In the genomic region with DNA sequence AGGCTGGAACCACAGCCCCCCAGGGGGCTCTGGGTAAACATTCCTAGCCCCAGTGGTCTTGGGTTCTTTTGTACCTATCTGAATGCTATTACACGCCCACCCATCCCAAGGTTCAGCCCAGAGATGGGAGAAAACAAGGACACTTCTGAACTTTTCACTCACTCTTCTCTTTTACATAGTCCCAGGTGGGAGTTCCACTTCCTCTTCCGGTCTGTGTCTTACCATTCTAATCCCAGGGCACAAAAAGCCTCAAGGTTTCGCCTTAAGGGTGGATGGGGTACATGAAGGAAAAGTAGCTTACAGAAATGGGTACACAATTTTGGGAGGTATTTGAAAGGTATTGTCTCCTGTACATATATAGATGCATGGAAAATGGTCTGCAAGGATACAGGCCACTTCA, we compare ENCODE assay signal across 18 cellular contexts.
A peak's percentile ranks its signal among the peaks of the same experiment; 100 is the strongest.
DNase-seq lines count a peak whose midpoint lies in the region; ATAC-seq, FAIRE-seq and TF ChIP-seq lines count a peak whose summit lies in the region.
"Had no signal": no experiment of that assay in that cellular context is flagged by ENCODE, and none has a peak within 500 bp of the region (broad histone marks: within the 10 kb centered on the region; RNA-seq: fewer than 3 reads in every experiment).

No MANE protein-coding gene starts in this region.

- H3K79me2 ChIP-seq in K562 (ENCODE audit: control insufficient read depth, insufficient read depth, low read length) = no peaks in the 10 kb centered on the region

- H3K27ac ChIP-seq in BLaER1 (no peak overlapping the region), K562 (ENCODE audit: extremely low read depth, low read depth, low read length) (no peak overlapping the region)
- H3K27ac ChIP-seq in CD4-positive, alpha-beta T cell (ENCODE audit: low read depth, low read length) = no peak overlapping the region
- H3K27ac ChIP-seq: C4-2B, SK-N-MC had no signal

- no peaks in the 10 kb centered on the region for H4K20me1 ChIP-seq in BLaER1
- no peaks in the 10 kb centered on the region; the same call in 1 of the 2 replicates for H4K20me1 ChIP-seq in K562 (replicated peaks; ENCODE audit: control insufficient read depth, insufficient read depth, low read length)

- no peaks in the 10 kb centered on the region for H3K4me1 Mint-ChIP-seq in CD4-positive, alpha-beta T cell (ENCODE audit: low read depth)

- CTCF ChIA-PET in K562 (lab: Yijun Ruan, JAX; ENCODE audit: low intra/inter-chr PET ratio) = interaction anchor here (0.6 kb wide), 1 partner anchor 1235 kb away, joined by 3 read pairs; no protein-coding TSS in a partner anchor
- CTCF ChIA-PET in CD4-positive, alpha-beta T cell (lab: Charles Lee) = no interaction called here

- POLR2A ChIA-PET in K562 (lab: Yijun Ruan, JAX) = no interaction called here
- POLR2A ChIA-PET in CD4-positive, alpha-beta T cell (lab: Charles Lee) = no interaction called here

- TF ChIP-seq CTCF in NB4 (IDR thresholded peaks at IDR 0.05; ENCODE audit: low read depth, low read length) (no peak), K562 (IDR thresholded peaks at IDR 0.05 in 2 of 3, conservative IDR thresholded peaks at IDR 0.05 in 1 of 3; ENCODE audit: insufficient read depth in 2 of 3, low read depth in 1 of 3, low read length in 3 of 3) (no peak)
- no peak for TF ChIP-seq CTCF in CD4-positive, alpha-beta T cell (IDR thresholded peaks at IDR 0.05)

- in situ Hi-C loops in K562 (cut with MboI) = no loop called here

- H3K4me3 Mint-ChIP-seq in CD4-positive, alpha-beta T cell = no peak overlapping the region

- H3K4me3 ChIP-seq in BLaER1 (no peak overlapping the region), NB4 (ENCODE audit: low read depth, low read length) (no peak overlapping the region), K562 (no peak overlapping the region)
- H3K4me3 ChIP-seq: SK-N-MC had no signal

- no peaks in the 10 kb centered on the region for H3K9me3 Mint-ChIP-seq in CD4-positive, alpha-beta T cell

- H3K4me2 ChIP-seq in BLaER1 (0 out of 2 replicates have a peak overlapping the region, but pooled peaks have one; percentile 7), K562 (ENCODE audit: insufficient read depth, low read length) (no peak overlapping the region)

- TF ChIP-seq POLR2A in GM12891 (IDR thresholded peaks at IDR 0.05; ENCODE audit: low read depth, low read length) (no peak), NB4 (IDR thresholded peaks at IDR 0.05; ENCODE audit: extremely low read depth, insufficient read length) (no peak), K562 (conservative IDR thresholded peaks at IDR 0.05) (no peak)

- intact Hi-C loops in K562 (cut with micrococcal nuclease) = no loop called here
- intact Hi-C loops in CD4-positive, alpha-beta T cell (cut with DNase I, micrococcal nuclease) = no loop called here

- BruUV-seq in K562 (replicated peaks; lab: Mats Ljungman, UMichigan) = no TSS peak

- H3K27me3 ChIP-seq in BLaER1 (no peaks in the 10 kb centered on the region), K562 (ENCODE audit: control insufficient read depth in 2 of 2, insufficient read depth in 2 of 2, low read length in 2 of 2) (peaks cover 0 to 6% of the 10 kb centered on the region in 2 experiments; a peak in 1 of 5 replicates)
- H3K27me3 ChIP-seq in CD4-positive, alpha-beta T cell (ENCODE audit: control insufficient read depth, insufficient read depth, low read length) = peaks cover 25% of the 10 kb centered on the region

- H3K36me3 ChIP-seq in BLaER1 = no peaks in the 10 kb centered on the region
- H3K36me3 ChIP-seq in K562 (ENCODE audit: control insufficient read depth, insufficient read depth, low read length) = no peaks in the 10 kb centered on the region

- H3K36me3 Mint-ChIP-seq in CD4-positive, alpha-beta T cell (ENCODE audit: low read depth) = no peaks in the 10 kb centered on the region

- no peak for FAIRE-seq in GM12891 (lab: Jason Lieb, UNC)
- no peak for FAIRE-seq in K562 (lab: Jason Lieb, UNC)

- TF ChIP-seq RAD21 in K562 (CRISPR knock-in tag; conservative IDR thresholded peaks at IDR 0.05 in 1 of 2, IDR thresholded peaks at IDR 0.05 in 1 of 2) = no peak

- no peak overlapping the region for H3K27ac Mint-ChIP-seq in CD4-positive, alpha-beta T cell

- WGBS in K562 (ENCODE audit: insufficient coverage, low coverage, missing lambda C conversion rate) = 6% methylated on average over 3 of the region's 3 CpGs

- H2AFZ ChIP-seq in K562 (ENCODE audit: low read depth, low read length) = no peak overlapping the region

- TF ChIP-seq EP300 in K562 (IDR thresholded peaks at IDR 0.05; ENCODE audit: low read length) = no peak

- H3K4me1 ChIP-seq in BLaER1 (peaks cover 7% of the 10 kb centered on the region), K562 (replicated peaks in 1 of 2; ENCODE audit: control insufficient read depth in 2 of 2, insufficient read depth in 2 of 2, low read length in 2 of 2) (no peaks in the 10 kb centered on the region)

- H3K9me3 ChIP-seq in BLaER1 (no peaks in the 10 kb centered on the region), K562 (replicated peaks; ENCODE audit: control insufficient read depth, insufficient read depth, low read depth, low read length) (no peaks in the 10 kb centered on the region)
- H3K9me3 ChIP-seq in CD4-positive, alpha-beta T cell (ENCODE audit: control insufficient read depth, low read length) = no peaks in the 10 kb centered on the region

- peaks cover 66% of the 10 kb centered on the region for H3K27me3 Mint-ChIP-seq in CD4-positive, alpha-beta T cell

- DNase-seq in GM12891 (ENCODE audit: insufficient read length, low spot score) (no peak), NB4 (ENCODE audit: low read depth) (peak; percentile 3), K562 (ENCODE audit: extremely low read depth in 1 of 4, low spot score in 3 of 4) (no peak), NCI-H2171 treated with DMSO at 0.1 percent for 48 hours (lab: John Stamatoyannopoulos, UW) (no peak)
- no peak for DNase-seq in CD4-positive, alpha-beta T cell
- DNase-seq: ACHN, DMS 273 treated with DMSO at 0.1 percent for 48 hours, DND-41, HCEC 1CT, NCI-H1417 treated with DMSO at 0.1 percent for 48 hours, NCI-H2227 treated with DMSO at 0.1 percent for 48 hours, OCI-M1, Right ventricle myocardium superior had no signal

- no peaks in the 10 kb centered on the region for H3K9me1 ChIP-seq in K562 (ENCODE audit: control insufficient read depth, insufficient read depth, low read length)

- ATAC-seq in K562 (no peak), HG03469 (IDR thresholded peaks at IDR 0.05; ENCODE audit: unreplicated experiment) (no peak), GM18867 (IDR thresholded peaks at IDR 0.05; ENCODE audit: unreplicated experiment) (no peak)
- ATAC-seq in CD4-positive, alpha-beta T cell (ENCODE audit: poor library complexity) = no peak

- H3K9ac ChIP-seq in BLaER1 (no peak overlapping the region), K562 (ENCODE audit: insufficient read depth in 1 of 2, low read depth in 2 of 2, low read length in 2 of 2) (no peak overlapping the region)

TF ChIP-seq in GM12891, 5 proteins besides CTCF, POLR2A, EP300 and RAD21:
- TF ChIP-seq SPI1 (IDR thresholded peaks at IDR 0.05; ENCODE audit: low read depth, low read length) (peak; percentile 60), TAF1 (IDR thresholded peaks at IDR 0.05; ENCODE audit: low read depth, low read length) (no peak), PAX5 (IDR thresholded peaks at IDR 0.05; ENCODE audit: insufficient read depth, low read length, severe bottlenecking) (no peak), POU2F2 (IDR thresholded peaks at IDR 0.05; ENCODE audit: low read depth, low read length) (no peak), POLR2AphosphoS5 (IDR thresholded peaks at IDR 0.05; ENCODE audit: low read depth, low read length) (no peak)
TF ChIP-seq in GM12891: peak in this region for 1.

TF ChIP-seq in K562, 482 proteins besides CTCF, POLR2A, EP300 and RAD21:
- TF ChIP-seq SPI1 (IDR thresholded peaks at IDR 0.05; ENCODE audit: borderline replicate concordance, low read depth, low read length) (0 out of 2 replicates have a peak, but pooled peaks have one; percentile 12), ZNF23 (CRISPR knock-in tag; IDR thresholded peaks at IDR 0.05) (no peak), TGIF2 (CRISPR knock-in tag; IDR thresholded peaks at IDR 0.05) (no peak)
TF ChIP-seq in K562: peak in this region for 1.
